Comparison of ENCODE assay signal across 8 cellular contexts in the genomic region with DNA sequence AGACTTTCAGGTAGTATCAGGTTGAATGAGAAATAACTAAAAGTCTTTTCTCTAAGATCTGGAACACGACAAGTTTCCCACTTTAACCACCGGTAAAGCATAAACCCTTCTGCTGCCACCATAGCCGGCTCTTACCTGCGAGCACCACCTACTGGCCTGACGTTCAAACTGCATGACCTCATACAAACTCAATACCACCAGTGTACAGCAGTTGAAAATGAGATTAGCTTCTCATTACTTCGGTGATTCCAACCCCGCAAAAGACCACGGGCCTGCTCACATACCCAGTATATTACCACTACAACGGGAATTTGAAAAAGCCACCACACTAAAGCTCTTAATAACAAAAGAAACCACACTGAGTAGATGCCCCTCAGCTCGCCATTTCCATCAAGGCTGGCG.
DNase-seq lines count a peak whose midpoint lies in the region; ATAC-seq, FAIRE-seq and TF ChIP-seq lines count a peak whose summit lies in the region.
"Not testable (repeated sequence)": the region's sequence is repeated elsewhere in the genome, so short reads cannot be mapped to it uniquely, and the experiment has no call there.

No MANE protein-coding gene starts in this region.

- TF ChIP-seq POLR2A in A549 (IDR thresholded peaks at IDR 0.05; ENCODE audit: low read length); gastroesophageal sphincter (IDR thresholded peaks at IDR 0.05): not testable (repeated sequence)

- WGBS in A549 (ENCODE audit: missing lambda C conversion rate) = 15% methylated on average over 11 of the region's 11 CpGs
- WGBS in gastroesophageal sphincter (ENCODE audit: low coverage in 1 of 2), 2 donors = 8 to 37% methylated on average over 5 to 9 of the region's 11 CpGs

- H3K9me2 ChIP-seq in MM.1S (replicated peaks; ENCODE audit: insufficient read depth, low read length) = not testable (repeated sequence)

- not testable (repeated sequence) for H3K36me3 Mint-ChIP-seq in HFFc6 (ENCODE audit: low read depth); MCF 10A (ENCODE audit: insufficient read depth, unreplicated experiment); nephron progenitor cell (ENCODE audit: low read depth)

- DNase-seq in A549 (ENCODE audit: low read depth in 1 of 2, low spot score in 1 of 2); HFFc6; MM.1S; nephron progenitor cell: not testable (repeated sequence)
- DNase-seq in MCF 10A (ENCODE audit: unreplicated experiment) = peak; percentile 8

- H3K9me3 Mint-ChIP-seq in HFFc6; MCF 10A (ENCODE audit: unreplicated experiment): not testable (repeated sequence)
- peaks cover 43% of the 10 kb centered on the region for H3K9me3 Mint-ChIP-seq in nephron progenitor cell

- not testable (repeated sequence) for H3K27ac ChIP-seq in A549; MM.1S (ENCODE audit: low read length); VCaP; gastroesophageal sphincter

- not testable (repeated sequence) for H3F3A ChIP-seq in MM.1S (ENCODE audit: insufficient read depth, low read length)

- not testable (repeated sequence) for H3K27me3 ChIP-seq in MM.1S (replicated peaks; ENCODE audit: insufficient read depth, low read length)
- peaks cover 20% of the 10 kb centered on the region for H3K27me3 ChIP-seq in gastroesophageal sphincter

- not testable (repeated sequence) for H3K27me3 Mint-ChIP-seq in HFFc6 (ENCODE audit: insufficient read depth); nephron progenitor cell (ENCODE audit: low read depth, poor library complexity)
- H3K27me3 Mint-ChIP-seq in MCF 10A (ENCODE audit: insufficient read depth, unreplicated experiment) = peaks cover 60% of the 10 kb centered on the region

- H3K4me3 ChIP-seq in A549; MM.1S (ENCODE audit: low read length); gastroesophageal sphincter: not testable (repeated sequence)

- not testable (repeated sequence) for H3K4me1 Mint-ChIP-seq in HFFc6 (ENCODE audit: low read depth); MCF 10A (ENCODE audit: insufficient read depth, unreplicated experiment); nephron progenitor cell

- FAIRE-seq in A549 (lab: Jason Lieb, UNC) = not testable (repeated sequence)

- H3K36me3 ChIP-seq in MM.1S (replicated peaks; ENCODE audit: insufficient read depth, low read length); gastroesophageal sphincter: not testable (repeated sequence)

- not testable (repeated sequence) for BruUV-seq in MCF 10A (replicated peaks; lab: Mats Ljungman, UMichigan)

- not testable (repeated sequence) for H3K79me2 ChIP-seq in MM.1S (ENCODE audit: low read length)

- intact Hi-C loops in MCF 10A (cut with micrococcal nuclease) = not testable (repeated sequence)

- POLR2A ChIA-PET in A549 (lab: Yijun Ruan, JAX); MCF 10A (lab: Yijun Ruan, JAX): not testable (repeated sequence)

- H3K4me1 ChIP-seq in A549; MM.1S (ENCODE audit: low read length); gastroesophageal sphincter: not testable (repeated sequence)

- not testable (repeated sequence) for H4K20me1 ChIP-seq in MM.1S (ENCODE audit: insufficient read depth, low read length)

- not testable (repeated sequence) for H2AFZ ChIP-seq in MM.1S (ENCODE audit: low read length)

- CTCF ChIA-PET in A549 (lab: Yijun Ruan, JAX) = interaction anchor here (0.6 to 1.6 kb wide), 5 partner anchors 52 to 702 kb away, joined by 3 to 8 read pairs (median 3); no protein-coding TSS in a partner anchor
- CTCF ChIA-PET in MCF 10A (lab: Yijun Ruan, JAX) = interaction anchor here (0.6 to 2.3 kb wide), 8 partner anchors 9 to 1090 kb away, joined by 3 to 7 read pairs (median 3); no protein-coding TSS in a partner anchor

- not testable (repeated sequence) for H3K9me3 ChIP-seq in A549; MM.1S (replicated peaks; ENCODE audit: insufficient read depth, low read length); gastroesophageal sphincter

- H3K27ac Mint-ChIP-seq in HFFc6; MCF 10A (ENCODE audit: low read depth, unreplicated experiment); nephron progenitor cell: not testable (repeated sequence)

- not testable (repeated sequence) for H3K4me2 ChIP-seq in A549; MM.1S (ENCODE audit: low read depth, low read length)

- not testable (repeated sequence) for H3K9ac ChIP-seq in MM.1S (ENCODE audit: low read length)

- TF ChIP-seq RAD21 in A549 (conservative IDR thresholded peaks at IDR 0.05 in 1 of 2, IDR thresholded peaks at IDR 0.05 in 1 of 2) = peak; percentile 12 to 14; a peak in 1 of 5 replicates

- TF ChIP-seq EP300 in A549 (IDR thresholded peaks at IDR 0.05); gastroesophageal sphincter (IDR thresholded peaks at IDR 0.05): not testable (repeated sequence)

- TF ChIP-seq CTCF in A549 (IDR thresholded peaks at IDR 0.05) (peak; percentile 43), HFFc6 (IDR thresholded peaks at IDR 0.05) (peak; percentile 68), MM.1S (IDR thresholded peaks at IDR 0.05; ENCODE audit: low read length) (peak; percentile 22; the same call in 1 of the 2 replicates), VCaP (conservative IDR thresholded peaks at IDR 0.05) (peak; percentile 81), MCF 10A (IDR thresholded peaks at IDR 0.05; ENCODE audit: unreplicated experiment) (peak; percentile 46), gastroesophageal sphincter (IDR thresholded peaks at IDR 0.05) (peak in 3 of 4 experiments; percentile 12 to 33 (median 15)), nephron progenitor cell (IDR thresholded peaks at IDR 0.05) (peak; percentile 17)

- ATAC-seq in A549 = peak; percentile 81 to 93; a peak in 5 of 6 replicates
- ATAC-seq in GM18498 (IDR thresholded peaks at IDR 0.05; ENCODE audit: unreplicated experiment) = peak; percentile 64
- not testable (repeated sequence) for ATAC-seq in gastroesophageal sphincter

- not testable (repeated sequence) for H3K4me3 Mint-ChIP-seq in HFFc6; MCF 10A (ENCODE audit: unreplicated experiment); nephron progenitor cell

Comparison
In these comparisons a context has a peak if more than half of its experiments do, and no peak if none do; other contexts are left out.
1. CTCF ChIP-seq: peak in every context shown above with its lines; median percentile 81 in VCaP; 68 in HFFc6; 46 in MCF 10A; 43 in A549; 22 in MM.1S; 17 in nephron progenitor cell; 15 in gastroesophageal sphincter.